ENCODE assay signal across 20 cellular contexts in the genomic region with DNA sequence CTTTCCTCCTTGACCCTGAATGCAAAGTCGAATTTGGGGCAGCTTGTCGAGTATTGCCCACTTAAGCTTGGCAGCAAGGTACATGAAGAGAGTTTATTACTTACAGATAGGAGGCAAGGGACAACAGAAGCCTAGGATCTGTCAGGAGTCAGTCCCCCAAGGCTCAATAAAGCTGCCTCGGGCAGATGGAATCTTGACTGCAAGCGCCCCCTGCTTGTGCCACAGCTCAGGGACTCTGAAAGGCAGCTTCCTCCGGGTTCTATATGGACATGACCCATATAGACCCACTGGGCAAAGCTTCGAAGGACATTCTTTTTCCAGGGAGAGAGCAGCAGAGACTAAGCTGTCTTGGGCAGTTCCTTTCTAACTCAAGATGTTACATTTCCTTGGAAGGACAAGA.
DNase-seq lines count a peak whose midpoint lies in the region; ATAC-seq and TF ChIP-seq lines count a peak whose summit lies in the region.
"Had no signal": no experiment of that assay in that cellular context is flagged by ENCODE, and none has a peak within 500 bp of the region (broad histone marks: within the 10 kb centered on the region; RNA-seq: fewer than 3 reads in every experiment).

No MANE protein-coding gene starts in this region.

- BruUV-seq in Panc1 (replicated peaks; lab: Mats Ljungman, UMichigan), result no TSS peak

- in situ Hi-C loops in Panc1 (cut with HindIII; ENCODE audit: low pct_unique_long_range_greater_than_20kb, low sequenced_read_pairs), result no loop called here

- POLR2A ChIA-PET in Panc1 (lab: Charles Lee), result no interaction called here

- TF ChIP-seq CTCF in GM12875 (IDR thresholded peaks at IDR 0.05; ENCODE audit: borderline replicate concordance, insufficient read depth, low read depth, low read length) (peak; percentile 29), Panc1 (IDR thresholded peaks at IDR 0.05) (peak; percentile 19; the same call in 1 of the 2 replicates), foreskin keratinocyte (conservative IDR thresholded peaks at IDR 0.05) (peak; percentile 7), type B pancreatic cell (conservative IDR thresholded peaks at IDR 0.05) (no peak), breast epithelium (IDR thresholded peaks at IDR 0.05) (no peak)

- H3K9me3 ChIP-seq in Panc1 (ENCODE audit: control insufficient read depth, insufficient read depth, low read depth, low read length) (no peaks in the 10 kb centered on the region), breast epithelium (no peaks in the 10 kb centered on the region)
- H3K9me3 ChIP-seq: esophagus muscularis mucosa, lower lobe of right lung, ovary, sigmoid colon had no signal

- no peak overlapping the region for H3K27ac ChIP-seq in Panc1 (ENCODE audit: low read length)
- no peak overlapping the region for H3K27ac ChIP-seq in foreskin keratinocyte
- H3K27ac ChIP-seq in breast epithelium, result no peak overlapping the region
- H3K27ac ChIP-seq: cardiac muscle cell, dorsolateral prefrontal cortex, esophagus muscularis mucosa, lower lobe of right lung, ovary, sigmoid colon had no signal

- H3K36me3 ChIP-seq in Panc1 (ENCODE audit: control insufficient read depth, insufficient read depth, low read length) (no peaks in the 10 kb centered on the region), breast epithelium (no peaks in the 10 kb centered on the region)
- H3K36me3 ChIP-seq: cardiac muscle cell, esophagus muscularis mucosa, lower lobe of right lung, ovary, sigmoid colon had no signal

- no peak overlapping the region for H3K4me3 ChIP-seq in GM12875 (ENCODE audit: low read depth, low read length)
- H3K4me3 ChIP-seq in Panc1 (ENCODE audit: low read depth in 2 of 2, low read length in 2 of 2), result no peak overlapping the region
- H3K4me3 ChIP-seq in breast epithelium, result no peak overlapping the region
- H3K4me3 ChIP-seq: cardiac muscle cell, dorsolateral prefrontal cortex, esophagus muscularis mucosa, lower lobe of right lung, ovary, sigmoid colon had no signal

- H3K4me3 Mint-ChIP-seq in type B pancreatic cell, result no peak overlapping the region
- H3K4me3 Mint-ChIP-seq: stimulated activated naive CD8-positive, alpha-beta T cell treated with anti-CD3 and anti-CD28 coated beads, Interleukin-15, amount 100 ng/mL, for 72 hours; T-helper 2 cell treated with Interferon-gamma antibody and Interleukin-4, amounts not matched to agents 5 μg/mL and 100 μg/mL, for 36 hours had no signal

- DNase-seq in Ammon's horn (ENCODE audit: low spot score), result peak; percentile 2
- DNase-seq in Panc1 (ENCODE audit: low read depth, low spot score), result no peak
- DNase-seq in foreskin keratinocyte, result no peak
- DNase-seq in NCI-H2107 (lab: John Stamatoyannopoulos, UW), result no peak
- DNase-seq in type B pancreatic cell (ENCODE audit: extremely low spot score, unreplicated experiment), result no peak
- DNase-seq in breast epithelium (ENCODE audit: low spot score in 2 of 2), result no peak
- DNase-seq: lower lobe of right lung; MM.1S; NCI-H146; NCI-H345; ovary; sigmoid colon; stimulated activated CD4-positive, alpha-beta T cell treated with anti-CD3 and anti-CD28 coated beads, Interleukin-1b, Interleukin-23, amount 100 ng/mL, for 48 hours; stimulated activated naive CD8-positive, alpha-beta T cell treated with anti-CD3 and anti-CD28 coated beads, Interleukin-15, amount 100 ng/mL, for 72 hours had no signal

- H3K4me1 Mint-ChIP-seq in type B pancreatic cell (ENCODE audit: unreplicated experiment), result no peaks in the 10 kb centered on the region
- H3K4me1 Mint-ChIP-seq: stimulated activated naive CD8-positive, alpha-beta T cell treated with anti-CD3 and anti-CD28 coated beads, Interleukin-15, amount 100 ng/mL, for 72 hours had no signal

- H3K4me1 ChIP-seq in Panc1 (ENCODE audit: control insufficient read depth, insufficient read depth, low read length) (no peaks in the 10 kb centered on the region), foreskin keratinocyte (no peaks in the 10 kb centered on the region), breast epithelium (no peaks in the 10 kb centered on the region)
- H3K4me1 ChIP-seq: esophagus muscularis mucosa, lower lobe of right lung, sigmoid colon had no signal

- H3K36me3 Mint-ChIP-seq in type B pancreatic cell, result no peaks in the 10 kb centered on the region

- H3K27me3 ChIP-seq in Panc1 (ENCODE audit: control insufficient read depth, insufficient read depth, low read length), result no peaks in the 10 kb centered on the region
- H3K27me3 ChIP-seq in foreskin keratinocyte, result no peaks in the 10 kb centered on the region
- no peaks in the 10 kb centered on the region for H3K27me3 ChIP-seq in breast epithelium
- H3K27me3 ChIP-seq: cardiac muscle cell, dorsolateral prefrontal cortex, esophagus muscularis mucosa, ovary, sigmoid colon had no signal

- TF ChIP-seq POLR2A in breast epithelium (IDR thresholded peaks at IDR 0.05), result no peak

- H3K27me3 Mint-ChIP-seq in type B pancreatic cell, result no peaks in the 10 kb centered on the region
- H3K27me3 Mint-ChIP-seq: stimulated activated naive CD8-positive, alpha-beta T cell treated with anti-CD3 and anti-CD28 coated beads, Interleukin-15, amount 100 ng/mL, for 72 hours had no signal

- peaks cover 4% of the 10 kb centered on the region for H3K9me3 Mint-ChIP-seq in type B pancreatic cell

- CTCF ChIA-PET in Panc1 (lab: Charles Lee), result interaction anchor here (0.5 kb wide), 1 partner anchor 973 kb away, joined by 14 read pairs; no protein-coding TSS in a partner anchor

- intact Hi-C loops in Panc1 (cut with micrococcal nuclease; ENCODE audit: unreplicated experiment) (no loop called here), breast epithelium (cut with DNase I; ENCODE audit: low total_unique reads) (no loop called here)

- ATAC-seq in Panc1 (no peak), foreskin keratinocyte (no peak), GM18873 (IDR thresholded peaks at IDR 0.05; ENCODE audit: low FRiP score, unreplicated experiment) (no peak)
- ATAC-seq: lower lobe of right lung; stimulated activated naive CD8-positive, alpha-beta T cell treated with anti-CD3 and anti-CD28 coated beads, Interleukin-15, amount 100 ng/mL, for 72 hours had no signal

- no peak overlapping the region for H3K27ac Mint-ChIP-seq in type B pancreatic cell
- H3K27ac Mint-ChIP-seq: stimulated activated naive CD8-positive, alpha-beta T cell treated with anti-CD3 and anti-CD28 coated beads, Interleukin-15, amount 100 ng/mL, for 72 hours; T-helper 2 cell treated with Interferon-gamma antibody and Interleukin-4, amounts not matched to agents 5 μg/mL and 100 μg/mL, for 36 hours had no signal

Comparison
In these comparisons a context has a peak if more than half of its experiments do, and no peak if none do; other contexts are left out.
1. CTCF ChIP-seq: peak in GM12875 (single experiment), Panc1 (single experiment) and foreskin keratinocyte (single experiment); none in type B pancreatic cell (single experiment) and breast epithelium (0 of 3).